19 cellular contexts compared by ENCODE assay signal in the genomic region with DNA sequence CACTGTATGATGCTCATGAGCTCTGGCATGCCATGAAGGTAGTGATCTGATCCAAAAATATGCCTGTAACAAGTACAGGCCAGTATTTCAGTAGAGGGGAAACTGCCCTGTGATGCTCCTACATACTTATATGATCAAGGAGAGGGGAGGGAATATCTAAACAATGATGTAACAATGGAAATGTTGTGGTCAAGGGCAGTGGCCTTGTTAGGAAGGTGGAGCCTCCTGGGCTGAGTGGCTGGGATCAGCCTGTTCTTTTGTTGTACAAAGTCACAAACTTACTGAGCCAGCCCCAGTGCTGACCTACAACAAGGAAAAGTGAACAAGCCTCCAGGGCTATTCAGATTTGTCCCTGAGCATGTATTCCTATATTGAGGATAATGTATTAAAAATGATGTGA.
DNase-seq lines count a peak whose midpoint lies in the region; ATAC-seq and TF ChIP-seq lines count a peak whose summit lies in the region.
"Had no signal": no experiment of that assay in that cellular context is flagged by ENCODE, and none has a peak within 500 bp of the region (broad histone marks: within the 10 kb centered on the region; RNA-seq: fewer than 3 reads in every experiment).

No MANE protein-coding gene starts in this region.

- TF ChIP-seq POLR2A in stomach (IDR thresholded peaks at IDR 0.05) = no peak

- H3K4me2 ChIP-seq in SK-N-SH = no peak overlapping the region
- H3K4me2 ChIP-seq: A549 had no signal

- H3K9ac ChIP-seq in SK-N-SH = no peak overlapping the region

- H3K9me3 ChIP-seq in stomach = peaks cover 0 to 15% (median 5%) of the 10 kb centered on the region in 4 donors
- peaks cover 10% of the 10 kb centered on the region; the same call in 1 of the 2 replicates for H3K9me3 ChIP-seq in SK-N-SH
- H3K9me3 ChIP-seq: thoracic aorta had no signal

- no peaks in the 10 kb centered on the region for H3K79me2 ChIP-seq in SK-N-SH (ENCODE audit: insufficient read depth)

- H2AFZ ChIP-seq in SK-N-SH (ENCODE audit: low read depth) = no peak overlapping the region

- ATAC-seq in Right ventricle myocardium superior (ENCODE audit: poor library complexity) = peak; percentile 80
- ATAC-seq in left cardiac atrium = no peak
- no peak for ATAC-seq in GM18867 (IDR thresholded peaks at IDR 0.05; ENCODE audit: unreplicated experiment)
- ATAC-seq: A549 had no signal

- H3F3A ChIP-seq in SK-N-SH (replicated peaks; ENCODE audit: insufficient read depth) = no peaks in the 10 kb centered on the region

- H3K4me3 ChIP-seq in stomach (no peak overlapping the region), SK-N-SH (ENCODE audit: low read depth in 2 of 2, low read length in 1 of 2) (no peak overlapping the region)
- H3K4me3 ChIP-seq: A549, thoracic aorta had no signal

- H3K4me1 ChIP-seq in stomach (peaks cover 9 to 50% (median 22%) of the 10 kb centered on the region in 4 donors), SK-N-SH (ENCODE audit: control insufficient read depth in 1 of 2, insufficient read depth in 2 of 2, low read depth in 1 of 2, low read length in 1 of 2) (no peaks in the 10 kb centered on the region)

- TF ChIP-seq RAD21 in SK-N-SH (IDR thresholded peaks at IDR 0.05; ENCODE audit: low read length) = no peak

- H4K20me1 ChIP-seq in SK-N-SH (ENCODE audit: insufficient read depth) = no peaks in the 10 kb centered on the region

- TF ChIP-seq EP300 in stomach (IDR thresholded peaks at IDR 0.05) (no peak), SK-N-SH (IDR thresholded peaks at IDR 0.05; ENCODE audit: borderline replicate concordance in 1 of 2, low read depth in 1 of 2, low read length in 1 of 2) (no peak)

- POLR2A ChIA-PET in SK-N-SH (lab: Yijun Ruan, JAX) = no interaction called here

- H3K9me2 ChIP-seq in SK-N-SH = no peaks in the 10 kb centered on the region

- CTCF ChIA-PET in SK-N-SH (lab: Yijun Ruan, JAX) = no interaction called here

- no peak for TF ChIP-seq CTCF in stomach (IDR thresholded peaks at IDR 0.05)
- no peak for TF ChIP-seq CTCF in SK-N-SH (IDR thresholded peaks at IDR 0.05)

- no peak for DNase-seq in Right ventricle myocardium superior
- DNase-seq in left cardiac atrium = no peak
- peak; percentile 61 for DNase-seq in amniotic epithelial cell (ENCODE audit: low read depth)
- DNase-seq in glomerular visceral epithelial cell (ENCODE audit: extremely low spot score) = peak; percentile 50
- peak; percentile 57 for DNase-seq in stomach
- DNase-seq in activated CD4-positive, alpha-beta T cell treated with anti-CD3 and anti-CD28 coated beads for 48 hours = no peak
- DNase-seq in SK-N-SH = no peak
- DNase-seq: activated CD4-positive, alpha-beta memory T cell treated with anti-CD3 and anti-CD28 coated beads for 36 hours; activated naive CD4-positive, alpha-beta T cell treated with anti-CD3 and anti-CD28 coated beads for 36 hours; activated T-cell treated with anti-CD3 and anti-CD28 coated beads, Interleukin-2, amount 50 U/mL, for 24 hours; DMS79 treated with DMSO at 0.1 percent for 48 hours; H9; NCI-H2029; NCI-H524; T-helper 1 cell had no signal

- H3K27ac ChIP-seq in stomach (peak overlapping the region; percentile 19 to 75 (median 40)), SK-N-SH (ENCODE audit: low read depth in 2 of 2, low read length in 1 of 2) (no peak overlapping the region)
- H3K27ac ChIP-seq: A549, C4-2B, thoracic aorta had no signal

- peaks cover 0 to 3% (median 0%) of the 10 kb centered on the region in 4 donors for H3K36me3 ChIP-seq in stomach
- H3K36me3 ChIP-seq in SK-N-SH (replicated peaks in 1 of 2; ENCODE audit: control insufficient read depth in 1 of 2, insufficient read depth in 2 of 2, low read length in 1 of 2) = no peaks in the 10 kb centered on the region
- H3K36me3 ChIP-seq: thoracic aorta had no signal

- intact Hi-C loops in Right ventricle myocardium superior (cut with DNase I) (no loop called here), left cardiac atrium (cut with DNase I) (no loop called here), stomach (cut with DNase I; ENCODE audit: low total_unique reads) (no loop called here)

- H3K27me3 ChIP-seq in stomach = no peaks in the 10 kb centered on the region
- H3K27me3 ChIP-seq in SK-N-SH (ENCODE audit: insufficient read depth) = no peaks in the 10 kb centered on the region

TF ChIP-seq in SK-N-SH, 30 proteins besides CTCF, POLR2A, EP300 and RAD21:
- TF ChIP-seq SMC3 (IDR thresholded peaks at IDR 0.05; ENCODE audit: low read depth, low read length) (no peak), TAF1 (IDR thresholded peaks at IDR 0.05; ENCODE audit: borderline replicate concordance, low read depth, low read length) (no peak), GABPA (IDR thresholded peaks at IDR 0.05; ENCODE audit: low read depth) (no peak), NRF1 (IDR thresholded peaks at IDR 0.05; ENCODE audit: low read depth, low read length) (no peak), ELF1 (IDR thresholded peaks at IDR 0.05) (no peak)
- TF ChIP-seq, protein P1, sequence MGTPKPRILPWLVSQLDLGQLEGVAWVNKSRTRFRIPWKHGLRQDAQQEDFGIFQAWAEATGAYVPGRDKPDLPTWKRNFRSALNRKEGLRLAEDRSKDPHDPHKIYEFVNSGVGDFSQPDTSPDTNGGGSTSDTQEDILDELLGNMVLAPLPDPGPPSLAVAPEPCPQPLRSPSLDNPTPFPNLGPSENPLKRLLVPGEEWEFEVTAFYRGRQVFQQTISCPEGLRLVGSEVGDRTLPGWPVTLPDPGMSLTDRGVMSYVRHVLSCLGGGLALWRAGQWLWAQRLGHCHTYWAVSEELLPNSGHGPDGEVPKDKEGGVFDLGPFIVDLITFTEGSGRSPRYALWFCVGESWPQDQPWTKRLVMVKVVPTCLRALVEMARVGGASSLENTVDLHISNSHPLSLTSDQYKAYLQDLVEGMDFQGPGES (IDR thresholded peaks at IDR 0.05; ENCODE audit: low read depth, low read length) = no peak
- TF ChIP-seq, protein P2, sequence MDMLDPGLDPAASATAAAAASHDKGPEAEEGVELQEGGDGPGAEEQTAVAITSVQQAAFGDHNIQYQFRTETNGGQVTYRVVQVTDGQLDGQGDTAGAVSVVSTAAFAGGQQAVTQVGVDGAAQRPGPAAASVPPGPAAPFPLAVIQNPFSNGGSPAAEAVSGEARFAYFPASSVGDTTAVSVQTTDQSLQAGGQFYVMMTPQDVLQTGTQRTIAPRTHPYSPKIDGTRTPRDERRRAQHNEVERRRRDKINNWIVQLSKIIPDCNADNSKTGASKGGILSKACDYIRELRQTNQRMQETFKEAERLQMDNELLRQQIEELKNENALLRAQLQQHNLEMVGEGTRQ (IDR thresholded peaks at IDR 0.05; ENCODE audit: borderline replicate concordance, low read depth, low read length) = no peak
- TF ChIP-seq, protein P3, sequence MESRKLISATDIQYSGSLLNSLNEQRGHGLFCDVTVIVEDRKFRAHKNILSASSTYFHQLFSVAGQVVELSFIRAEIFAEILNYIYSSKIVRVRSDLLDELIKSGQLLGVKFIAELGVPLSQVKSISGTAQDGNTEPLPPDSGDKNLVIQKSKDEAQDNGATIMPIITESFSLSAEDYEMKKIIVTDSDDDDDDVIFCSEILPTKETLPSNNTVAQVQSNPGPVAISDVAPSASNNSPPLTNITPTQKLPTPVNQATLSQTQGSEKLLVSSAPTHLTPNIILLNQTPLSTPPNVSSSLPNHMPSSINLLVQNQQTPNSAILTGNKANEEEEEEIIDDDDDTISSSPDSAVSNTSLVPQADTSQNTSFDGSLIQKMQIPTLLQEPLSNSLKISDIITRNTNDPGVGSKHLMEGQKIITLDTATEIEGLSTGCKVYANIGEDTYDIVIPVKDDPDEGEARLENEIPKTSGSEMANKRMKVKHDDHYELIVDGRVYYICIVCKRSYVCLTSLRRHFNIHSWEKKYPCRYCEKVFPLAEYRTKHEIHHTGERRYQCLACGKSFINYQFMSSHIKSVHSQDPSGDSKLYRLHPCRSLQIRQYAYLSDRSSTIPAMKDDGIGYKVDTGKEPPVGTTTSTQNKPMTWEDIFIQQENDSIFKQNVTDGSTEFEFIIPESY (IDR thresholded peaks at IDR 0.05; ENCODE audit: borderline replicate concordance, low read depth) = no peak

Comparison
In these comparisons a context has a peak if more than half of its experiments do, and no peak if none do; other contexts are left out.
1. DNase-seq: peak in amniotic epithelial cell (single experiment), glomerular visceral epithelial cell (single experiment) and stomach (single experiment); none in Right ventricle myocardium superior (single experiment), left cardiac atrium (single experiment), activated CD4-positive, alpha-beta T cell treated with anti-CD3 and anti-CD28 coated beads for 48 hours (single experiment) and SK-N-SH (single experiment).
2. H3K27ac ChIP-seq: peak in stomach (5 of 5); none in SK-N-SH (0 of 2).